ENCODE assay signal across 8 cellular contexts in the genomic region with DNA sequence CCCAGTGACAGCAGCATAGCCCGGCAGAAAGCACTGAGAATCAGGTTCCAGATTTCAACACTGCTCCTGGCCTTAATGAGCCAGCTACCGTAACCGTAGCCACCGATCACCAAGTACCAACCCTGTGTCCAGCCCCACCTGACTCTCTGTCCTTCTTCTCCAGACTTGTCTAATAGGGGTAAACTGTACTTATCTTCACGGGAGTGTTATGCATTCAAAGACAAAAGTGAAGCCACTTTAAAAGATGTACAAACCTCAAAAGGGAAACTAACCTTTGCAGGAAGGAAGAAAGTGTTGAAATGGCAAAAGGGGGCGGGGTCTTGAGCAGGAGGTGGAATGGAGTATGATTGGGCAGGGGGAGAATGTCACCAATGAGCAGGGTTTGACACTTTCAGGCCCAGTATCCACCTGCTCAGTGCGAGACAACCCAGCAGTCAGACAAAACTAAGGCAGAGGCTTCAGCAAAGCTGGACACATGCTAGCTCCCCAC.
DNase-seq lines count a peak whose midpoint lies in the region; ATAC-seq lines count a peak whose summit lies in the region.

No MANE protein-coding gene starts in this region.

- no peaks in the 10 kb centered on the region for H3K9me3 Mint-ChIP-seq in central memory CD8-positive, alpha-beta T cell

- peak overlapping the region; percentile 82 for H3K4me3 Mint-ChIP-seq in T-helper 17 cell
- peak overlapping the region; percentile 40 for H3K4me3 Mint-ChIP-seq in central memory CD8-positive, alpha-beta T cell

- H3K27ac Mint-ChIP-seq in T-helper 17 cell: peak overlapping the region; percentile 91
- peak overlapping the region; percentile 72 for H3K27ac Mint-ChIP-seq in central memory CD8-positive, alpha-beta T cell (ENCODE audit: low read depth)

- H3K4me1 Mint-ChIP-seq in T-helper 17 cell: peaks cover 62% of the 10 kb centered on the region
- peaks cover 80% of the 10 kb centered on the region for H3K4me1 Mint-ChIP-seq in central memory CD8-positive, alpha-beta T cell

- H3K27me3 Mint-ChIP-seq in T-helper 17 cell: no peaks in the 10 kb centered on the region
- H3K27me3 Mint-ChIP-seq in central memory CD8-positive, alpha-beta T cell: no peaks in the 10 kb centered on the region

- peak; percentile 62 for ATAC-seq in HG02642 (IDR thresholded peaks at IDR 0.05; ENCODE audit: poor library complexity, unreplicated experiment)
- peak; percentile 89 for ATAC-seq in T-helper 17 cell
- peak; percentile 75 for ATAC-seq in central memory CD8-positive, alpha-beta T cell (replicated peaks; ENCODE audit: extremely low read depth, poor library complexity, severe bottlenecking)

- H3K36me3 Mint-ChIP-seq in T-helper 17 cell (ENCODE audit: low read depth): no peaks in the 10 kb centered on the region
- H3K36me3 Mint-ChIP-seq in central memory CD8-positive, alpha-beta T cell (ENCODE audit: insufficient read depth): peaks cover 10% of the 10 kb centered on the region

- no peaks in the 10 kb centered on the region for H3K9me3 ChIP-seq in T-helper 17 cell (ENCODE audit: control insufficient read depth, low read length, poor library complexity, severe bottlenecking)

- DNase-seq in CD1c-positive myeloid dendritic cell (ENCODE audit: extremely low spot score) (peak; percentile 68), T-helper 17 cell (peak; percentile 36 to 53 (median 51)), NCI-H82 (lab: John Stamatoyannopoulos, UW) (no peak), amygdala (lab: John Stamatoyannopoulos, UW) (no peak), SHP77 treated with DMSO at 0.1 percent for 48 hours (lab: John Stamatoyannopoulos, UW) (no peak)
- DNase-seq in central memory CD8-positive, alpha-beta T cell (ENCODE audit: low spot score in 2 of 2): peak; percentile 48 to 73
- peak; percentile 81 for DNase-seq in stimulated activated CD8-positive, alpha-beta memory T cell treated with anti-CD3 and anti-CD28 coated beads, Interleukin-4, amount 100 ng/mL, for 48 hours

Comparison
In these comparisons a context has a peak if more than half of its experiments do, and no peak if none do; other contexts are left out.
1. DNase-seq: peak in CD1c-positive myeloid dendritic cell (single experiment), T-helper 17 cell (3 of 3), central memory CD8-positive, alpha-beta T cell (2 of 2) and stimulated activated CD8-positive, alpha-beta memory T cell treated with anti-CD3 and anti-CD28 coated beads, Interleukin-4, amount 100 ng/mL, for 48 hours (single experiment); none in NCI-H82 (single experiment), amygdala (0 of 56) and SHP77 treated with DMSO at 0.1 percent for 48 hours (single experiment).
2. Peak in every context shown above with its lines, with median percentiles within 50 percentile points of each other: ATAC-seq.